ENCODE assay signal across 7 cellular contexts in genomic region chr4:4260185-4260751, GRCh38. TPM values are rescaled to one million over a fixed set of nuclear protein-coding genes. Genes with fewer than 3 reads are reported as not detected.
DNase-seq lines count a peak whose midpoint lies in the region; ATAC-seq and TF ChIP-seq lines count a peak whose summit lies in the region.

No MANE protein-coding gene starts in this region.

- no peak overlapping the region for H3K27ac ChIP-seq in HEK293 (ENCODE audit: extremely low read depth, low read depth, low read length)

- H3K4me1 Mint-ChIP-seq in dendritic cell treated with granulocyte-macrophage colony-stimulating factor and Interleukin-4, amounts not matched to agents 40 ng/mL and 50 ng/mL, for 4 days (ENCODE audit: low read depth), result peaks cover 14% of the 10 kb centered on the region
- H3K4me1 Mint-ChIP-seq in neural crest cell, result peaks cover 14% of the 10 kb centered on the region

- POLR2A ChIA-PET in HEK293 (lab: Yijun Ruan, JAX), result no interaction called here

- H3K4me3 Mint-ChIP-seq in dendritic cell treated with granulocyte-macrophage colony-stimulating factor and Interleukin-4, amounts not matched to agents 40 ng/mL and 50 ng/mL, for 4 days, result peak overlapping the region; percentile 9
- no peak overlapping the region for H3K4me3 Mint-ChIP-seq in neural crest cell

- H3K4me1 ChIP-seq in HEK293 (ENCODE audit: control insufficient read depth, insufficient read depth, low read length), result no peaks in the 10 kb centered on the region

- no peaks in the 10 kb centered on the region for H3K36me3 Mint-ChIP-seq in dendritic cell treated with granulocyte-macrophage colony-stimulating factor and Interleukin-4, amounts not matched to agents 40 ng/mL and 50 ng/mL, for 4 days (ENCODE audit: low read depth)
- H3K36me3 Mint-ChIP-seq in neural crest cell (ENCODE audit: low read depth), result no peaks in the 10 kb centered on the region

- peak overlapping the region; percentile 67 for H3K27ac Mint-ChIP-seq in dendritic cell treated with granulocyte-macrophage colony-stimulating factor and Interleukin-4, amounts not matched to agents 40 ng/mL and 50 ng/mL, for 4 days
- H3K27ac Mint-ChIP-seq in neural crest cell (ENCODE audit: unreplicated experiment), result no peak overlapping the region

- peak; percentile 13 for DNase-seq in G401 (ENCODE audit: low spot score)
- peak; percentile 70 for DNase-seq in NOMO-1 treated with DMSO at 0.1 percent for 48 hours (lab: John Stamatoyannopoulos, UW; ENCODE audit: unreplicated experiment)
- DNase-seq in neural crest cell (ENCODE audit: low read depth, low spot score), result no peak

- H3K27me3 Mint-ChIP-seq in dendritic cell treated with granulocyte-macrophage colony-stimulating factor and Interleukin-4, amounts not matched to agents 40 ng/mL and 50 ng/mL, for 4 days, result peaks cover 10% of the 10 kb centered on the region
- no peaks in the 10 kb centered on the region for H3K27me3 Mint-ChIP-seq in neural crest cell (ENCODE audit: low read depth)

- H3K9me3 ChIP-seq in HEK293 (ENCODE audit: control insufficient read depth, insufficient read depth, low read depth, low read length), result no peaks in the 10 kb centered on the region

- H3K4me3 ChIP-seq in HEK293 (ENCODE audit: low read depth, low read length), result no peak overlapping the region

- ATAC-seq in GM21717 (IDR thresholded peaks at IDR 0.05; ENCODE audit: unreplicated experiment) (no peak), HG03159 (IDR thresholded peaks at IDR 0.05; ENCODE audit: unreplicated experiment) (no peak)

- in situ Hi-C loops in G401 (cut with HindIII; ENCODE audit: low sequenced_read_pairs), result no loop called here

- TF ChIP-seq CTCF in HEK293 (tag by site-specific recombination; IDR thresholded peaks at IDR 0.05) (peak; percentile 69), neural crest cell (conservative IDR thresholded peaks at IDR 0.05) (peak; percentile 44)

- H3K36me3 ChIP-seq in HEK293 (ENCODE audit: control insufficient read depth in 2 of 2, insufficient read depth in 1 of 2, low read length in 2 of 2), result no peaks in the 10 kb centered on the region

- no peaks in the 10 kb centered on the region for H3K9me3 Mint-ChIP-seq in dendritic cell treated with granulocyte-macrophage colony-stimulating factor and Interleukin-4, amounts not matched to agents 40 ng/mL and 50 ng/mL, for 4 days
- H3K9me3 Mint-ChIP-seq in neural crest cell, result no peaks in the 10 kb centered on the region

- CTCF ChIA-PET in HEK293 (lab: Yijun Ruan, JAX), result interaction anchor here (0.6 to 2.6 kb wide), 14 partner anchors 9 to 222 kb away, joined by 3 to 18 read pairs (median 3); partner anchors contain the start of gene TMEM128

- intact Hi-C loops in dendritic cell treated with granulocyte-macrophage colony-stimulating factor and Interleukin-4, amounts not matched to agents 40 ng/mL and 50 ng/mL, for 4 days (cut with micrococcal nuclease), result loop anchor here (1.0 kb wide), 1 partner anchor 75 kb away; no protein-coding TSS in a partner anchor

TF ChIP-seq in HEK293, 187 proteins besides CTCF, POLR2A, EP300 and RAD21:
- TF ChIP-seq ZNF654 (tag by site-specific recombination; IDR thresholded peaks at IDR 0.05; ENCODE audit: low read depth), result peak; percentile 41
- TF ChIP-seq GLI4 (tag by site-specific recombination; IDR thresholded peaks at IDR 0.05), result no peak
- 0 out of 2 replicates have a peak, but pooled peaks have one; percentile 51 for TF ChIP-seq SCRT2 (tag by site-specific recombination; IDR thresholded peaks at IDR 0.05)
TF ChIP-seq in HEK293: peak in this region for 2.

RNA-seq across cellular contexts. Expression of gene TMEM128, which starts 12.2 kb away (rescaled TPM):
- total RNA-seq in G401 (2014; rRNA removed; shearing (Covaris generic)), result 51.1 and 89.3 TPM in 2 replicates
- 26.7 and 28.4 TPM in 2 replicates for total RNA-seq in neural crest cell

RNA-seq across cellular contexts. Expression of gene LYAR, which starts 29.7 kb away (rescaled TPM):
- 47.3 and 58.7 TPM in 2 replicates for total RNA-seq in G401 (2014; rRNA removed; shearing (Covaris generic))
- total RNA-seq in neural crest cell, result 24.7 and 27.3 TPM in 2 replicates

RNA-seq across cellular contexts. Expression of gene ZBTB49, which starts 29.8 kb away (rescaled TPM):
- 2.5 and 3.8 TPM in 2 replicates for total RNA-seq in G401 (2014; rRNA removed; shearing (Covaris generic))
- 5.7 and 7.8 TPM in 2 replicates for total RNA-seq in neural crest cell

RNA-seq across cellular contexts. Expression of gene OTOP1, which starts 33.5 kb away (rescaled TPM):
- not detected in 2 replicates for total RNA-seq in G401 (2014; rRNA removed; shearing (Covaris generic))
- total RNA-seq in neural crest cell, result 0.33 TPM in 1 of 2 replicates, not detected in the other
